15 cellular contexts compared by ENCODE assay signal in genomic region chr10:44965104-44965503, GRCh38. TPM values are rescaled to one million over a fixed set of nuclear protein-coding genes. Genes with fewer than 3 reads are reported as not detected.
DNase-seq lines count a peak whose midpoint lies in the region; ATAC-seq and TF ChIP-seq lines count a peak whose summit lies in the region.
"Had no signal": no experiment of that assay in that cellular context is flagged by ENCODE, and none has a peak within 500 bp of the region (broad histone marks: within the 10 kb centered on the region; RNA-seq: fewer than 3 reads in every experiment).

No MANE protein-coding gene starts in this region.

- intact Hi-C loops in ovary (cut with DNase I): no loop called here

- TF ChIP-seq CTCF in ovary (IDR thresholded peaks at IDR 0.05): no peak

- H3K27ac Mint-ChIP-seq in stimulated activated memory B cell treated with anti-CD40 and anti-IgM and Interleukin-4, amounts not matched to agents 10 μg/mL and 1 μg/mL and 100 μg/mL, for 72 hours: peak overlapping the region; percentile 71
- H3K27ac Mint-ChIP-seq: T-cell had no signal

- WGBS in ovary, 3 donors: 94 to 98% (median 97%) methylated on average over 1 of the region's 1 CpG

- peak; percentile 45 for DNase-seq in H7
- no peak for DNase-seq in adipocyte (ENCODE audit: low read depth)
- DNase-seq in RKO (ENCODE audit: low spot score): no peak
- no peak for DNase-seq in ovary
- DNase-seq in SIG-M5 treated with dmso at 0.1 percent for 504 hours (lab: John Stamatoyannopoulos, UW; ENCODE audit: unreplicated experiment): no peak
- DNase-seq in kidney tubule cell (ENCODE audit: low spot score): no peak
- DNase-seq: erythroblast; KG1; NCI-H1694 treated with DMSO at 0.1 percent for 48 hours; stimulated activated CD4-positive, alpha-beta T cell treated with anti-CD3 and anti-CD28 coated beads, Interleukin-12 subunit alpha, Interleukin-12 subunit beta, amount 100 ng/mL, for 4 hours had no signal

- no peak for ATAC-seq in stimulated activated memory B cell treated with anti-CD40 and anti-IgM and Interleukin-4, amounts not matched to agents 10 μg/mL and 1 μg/mL and 100 μg/mL, for 72 hours
- ATAC-seq: T-cell had no signal

- no peaks in the 10 kb centered on the region for H3K36me3 ChIP-seq in H7 (replicated peaks; ENCODE audit: control insufficient read depth, insufficient read depth, low read length)
- H3K36me3 ChIP-seq in adipocyte (ENCODE audit: control insufficient read depth, insufficient read depth, low read length, severe bottlenecking): peaks cover 7% of the 10 kb centered on the region
- no peaks in the 10 kb centered on the region for H3K36me3 ChIP-seq in ovary

- no peak overlapping the region for H3K4me3 ChIP-seq in H7 (ENCODE audit: insufficient read depth, low read depth, low read length)
- no peak overlapping the region for H3K4me3 ChIP-seq in adipocyte (ENCODE audit: low read length)
- no peak overlapping the region for H3K4me3 ChIP-seq in ovary

- TF ChIP-seq EP300 in ovary (IDR thresholded peaks at IDR 0.05): no peak

- H3K9me3 ChIP-seq in adipocyte (ENCODE audit: control insufficient read depth, low read length): no peaks in the 10 kb centered on the region
- H3K9me3 ChIP-seq in ovary: no peaks in the 10 kb centered on the region

- no peaks in the 10 kb centered on the region for H3K27me3 Mint-ChIP-seq in stimulated activated memory B cell treated with anti-CD40 and anti-IgM and Interleukin-4, amounts not matched to agents 10 μg/mL and 1 μg/mL and 100 μg/mL, for 72 hours

- peaks cover 76% of the 10 kb centered on the region for H3K4me1 Mint-ChIP-seq in stimulated activated memory B cell treated with anti-CD40 and anti-IgM and Interleukin-4, amounts not matched to agents 10 μg/mL and 1 μg/mL and 100 μg/mL, for 72 hours

- peak overlapping the region; percentile 67 for H3K9ac ChIP-seq in adipocyte (ENCODE audit: low read length)

- no peaks in the 10 kb centered on the region for H3K36me3 Mint-ChIP-seq in stimulated activated memory B cell treated with anti-CD40 and anti-IgM and Interleukin-4, amounts not matched to agents 10 μg/mL and 1 μg/mL and 100 μg/mL, for 72 hours
- H3K36me3 Mint-ChIP-seq: T-cell had no signal

- TF ChIP-seq POLR2A in ovary (IDR thresholded peaks at IDR 0.05): no peak

- H3K4me1 ChIP-seq in adipocyte (ENCODE audit: control insufficient read depth, insufficient read depth, low read length): peaks cover 88% of the 10 kb centered on the region
- peaks cover 2% of the 10 kb centered on the region for H3K4me1 ChIP-seq in ovary (ENCODE audit: insufficient read depth)

- no peaks in the 10 kb centered on the region for H3K9me3 Mint-ChIP-seq in stimulated activated memory B cell treated with anti-CD40 and anti-IgM and Interleukin-4, amounts not matched to agents 10 μg/mL and 1 μg/mL and 100 μg/mL, for 72 hours
- H3K9me3 Mint-ChIP-seq: activated T-helper 2 cell treated with anti-CD3 and anti-CD28 coated beads, Interferon-gamma antibody, Interleukin-2, Interleukin-4, amounts not matched to agents 10 μg/mL and 5 μg/mL and 100 μg/mL, durations not matched to agents 14 hours and 24 hours and 36 hours; T-cell had no signal

- no peak overlapping the region for H3K4me3 Mint-ChIP-seq in stimulated activated memory B cell treated with anti-CD40 and anti-IgM and Interleukin-4, amounts not matched to agents 10 μg/mL and 1 μg/mL and 100 μg/mL, for 72 hours
- H3K4me3 Mint-ChIP-seq: T-cell had no signal

- H3K27me3 ChIP-seq in H7 (ENCODE audit: control insufficient read depth, insufficient read depth, low read length) (peaks cover 3% of the 10 kb centered on the region), adipocyte (replicated peaks; ENCODE audit: control insufficient read depth, insufficient read depth, low read length) (no peaks in the 10 kb centered on the region), layer of hippocampus (ENCODE audit: control insufficient read depth, insufficient read depth, low read length) (no peaks in the 10 kb centered on the region), ovary (no peaks in the 10 kb centered on the region)

- peak overlapping the region; percentile 96 for H3K27ac ChIP-seq in layer of hippocampus (ENCODE audit: low read depth, low read length)
- no peak overlapping the region for H3K27ac ChIP-seq in ovary

RNA-seq across cellular contexts. Expression of gene RASSF4, which starts 5.5 kb away (rescaled TPM):
- 9.1 and 13.6 TPM in 2 replicates for total RNA-seq in H7 (2014; rRNA removed; shearing (Covaris generic))
- 10 to 100 TPM in 3 of 7 donors, 1 to 10 TPM in 4; 4.8 to 21.9 (median 7.3) TPM for total RNA-seq in ovary
- 1 to 10 TPM; 8.1 to 9.7 TPM for polyA plus RNA-seq in ovary

RNA-seq across cellular contexts. Expression of gene DEPP1, which starts 13.5 kb away (rescaled TPM):
- total RNA-seq in H7 (2014; rRNA removed; shearing (Covaris generic)): 0.28 and 1.2 TPM in 2 replicates
- 100 to 1,000 TPM in 5 of 7 donors, 10 to 100 TPM in 2; 35.6 to 511 (median 174) TPM for total RNA-seq in ovary
- polyA plus RNA-seq in ovary: 100 to 1,000 TPM in 1 of 2 donors, 10 to 100 TPM in 1; 56.7 to 603 TPM

RNA-seq across cellular contexts. Expression of gene ZNF22, which starts 35.6 kb away (rescaled TPM):
- 20.2 and 23.1 TPM in 2 replicates for total RNA-seq in H7 (2014; rRNA removed; shearing (Covaris generic))
- 10 to 100 TPM; 19.4 to 38.0 (median 28.6) TPM for total RNA-seq in ovary
- 10 to 100 TPM; 25.5 to 27.4 TPM for polyA plus RNA-seq in ovary

RNA-seq across cellular contexts. Expression of gene TMEM72, which starts 54.0 kb away (rescaled TPM):
- not detected in 2 replicates for total RNA-seq in H7 (2014; rRNA removed; shearing (Covaris generic))
- total RNA-seq in ovary: not detected
- polyA plus RNA-seq in ovary: under 1 TPM in 1 of 2 donors, not detected in 1; 0.05 TPM
- total RNA-seq: activated T-helper 2 cell treated with anti-CD3 and anti-CD28 coated beads, Interferon-gamma antibody, Interleukin-2, Interleukin-4, amounts not matched to agents 10 μg/mL and 5 μg/mL and 100 μg/mL, durations not matched to agents 14 hours and 24 hours and 36 hours; bronchial epithelial cell had no signal

Comparison
In these comparisons a context has a peak if more than half of its experiments do, and no peak if none do; other contexts are left out.
1. RNA of gene DEPP1, which starts 13.5 kb away (total RNA-seq): 35.6 to 511 TPM in ovary; 0.28 to 1.2 TPM in H7; every median in the first group is over 10 times any median in the second.